Comparison of ENCODE assay signal across 8 cellular contexts in genomic region chr11:1694064-1694845, GRCh38. TPM values are rescaled to one million over a fixed set of nuclear protein-coding genes. Genes with fewer than 3 reads are reported as not detected.
DNase-seq lines count a peak whose midpoint lies in the region; ATAC-seq, FAIRE-seq and TF ChIP-seq lines count a peak whose summit lies in the region.

No MANE protein-coding gene starts in this region.

- no peaks in the 10 kb centered on the region for H3K27me3 ChIP-seq in endothelial cell of umbilical vein (ENCODE audit: control insufficient read depth in 2 of 2, insufficient read depth in 2 of 2, low read length in 2 of 2)

- intact Hi-C loops in endothelial cell of umbilical vein (cut with micrococcal nuclease) = loop anchor here (1.0 to 5.0 kb wide), 5 partner anchors 42 to 462 kb away; partner anchors contain the start of gene CTSD

- no peak overlapping the region for H3K9ac ChIP-seq in endothelial cell of umbilical vein (replicated peaks; ENCODE audit: extremely low read depth, insufficient read depth, low read length)

- H3K27ac ChIP-seq in endothelial cell of umbilical vein (ENCODE audit: insufficient read depth, low read depth, low read length) = no peak overlapping the region
- H3K27ac ChIP-seq in mesodermal cell (ENCODE audit: low read depth, low read length, severe bottlenecking) = peak overlapping the region; percentile 64

- no peak overlapping the region for H3K4me2 ChIP-seq in endothelial cell of umbilical vein (ENCODE audit: insufficient read depth, low read length)

- H2AFZ ChIP-seq in endothelial cell of umbilical vein (ENCODE audit: low read depth, low read length) = peak overlapping the region; percentile 97

- CTCF ChIA-PET in endothelial cell of umbilical vein (lab: Charles Lee) = interaction anchor here (0.6 to 5.5 kb wide), 61 partner anchors 11 to 464 kb away, joined by 3 to 623 read pairs (median 4); partner anchors contain the start of gene SYT8

- BruUV-seq in endothelial cell of umbilical vein (replicated peaks; lab: Mats Ljungman, UMichigan) = no TSS peak

- H3K36me3 ChIP-seq in endothelial cell of umbilical vein (ENCODE audit: control insufficient read depth in 2 of 2, extremely low read depth in 1 of 2, insufficient read depth in 2 of 2, low read length in 2 of 2) (no peaks in the 10 kb centered on the region), mesodermal cell (ENCODE audit: control insufficient read depth, insufficient read depth, low read length) (no peaks in the 10 kb centered on the region)

- TF ChIP-seq POLR2A in endothelial cell of umbilical vein (IDR thresholded peaks at IDR 0.05; ENCODE audit: low read depth, low read length) = no peak

- H3K9me3 ChIP-seq in endothelial cell of umbilical vein (replicated peaks; ENCODE audit: control insufficient read depth, insufficient read depth, low read length) (no peaks in the 10 kb centered on the region), mesodermal cell (ENCODE audit: control insufficient read depth, low read length) (no peaks in the 10 kb centered on the region)

- H4K20me1 ChIP-seq in endothelial cell of umbilical vein (replicated peaks; ENCODE audit: control insufficient read depth, extremely low read depth, insufficient read depth, low read length) = no peaks in the 10 kb centered on the region

- ATAC-seq in HG03521 (IDR thresholded peaks at IDR 0.05; ENCODE audit: unreplicated experiment) (peak; percentile 46), GM18517 (IDR thresholded peaks at IDR 0.05; ENCODE audit: unreplicated experiment) (no peak)

- no peaks in the 10 kb centered on the region for H3K9me1 ChIP-seq in endothelial cell of umbilical vein (replicated peaks; ENCODE audit: control insufficient read depth, extremely low read depth, insufficient read depth, low read length)

- FAIRE-seq in endothelial cell of umbilical vein (lab: Jason Lieb, UNC) = peak; percentile 85

- TF ChIP-seq CTCF in endothelial cell of umbilical vein (IDR thresholded peaks at IDR 0.05; ENCODE audit: extremely low read depth in 1 of 2, insufficient read depth in 1 of 2, low read depth in 1 of 2, low read length in 2 of 2) = peak; percentile 94 to 98

- 50 to 60% methylated on average over 37 to 42 of the region's 45 CpGs for WGBS in mesodermal cell (ENCODE audit: insufficient coverage in 2 of 2), 2 experiments

- H3K4me3 ChIP-seq in endothelial cell of umbilical vein (replicated peaks in 1 of 3; ENCODE audit: insufficient read depth in 1 of 3, low read depth in 1 of 3, low read length in 3 of 3) (no peak overlapping the region), mesodermal cell (ENCODE audit: extremely low read depth, insufficient read depth, low read length, poor library complexity, severe bottlenecking) (peak overlapping the region; percentile 27)

- H3K79me2 ChIP-seq in endothelial cell of umbilical vein (ENCODE audit: control insufficient read depth, insufficient read depth, low read length) = no peaks in the 10 kb centered on the region

- DNase-seq in GM04504 (ENCODE audit: low read depth) = peak; percentile 29
- DNase-seq in NOMO-1 (lab: John Stamatoyannopoulos, UW; ENCODE audit: unreplicated experiment in 2 of 2) = peak; percentile 85 to 89
- peak; percentile 40 for DNase-seq in activated CD8-positive, alpha-beta memory T cell treated with anti-CD3 and anti-CD28 coated beads, Interleukin-2, amount 50 U/mL, for 1 hour (ENCODE audit: extremely low read depth)
- DNase-seq in endothelial cell of umbilical vein (ENCODE audit: low read depth, low spot score) = peak; percentile 56
- DNase-seq in stimulated activated CD8-positive, alpha-beta memory T cell treated with anti-CD3 and anti-CD28 coated beads, Interleukin-12 subunit alpha, Interleukin-12 subunit beta, amount 100 ng/mL, for 1 hour (ENCODE audit: low read depth) = peak; percentile 77

- POLR2A ChIA-PET in endothelial cell of umbilical vein (lab: Charles Lee) = interaction anchor here (1.3 kb wide), 1 partner anchor 138 kb away, joined by 4 read pairs; no protein-coding TSS in a partner anchor

- dilution Hi-C loops in endothelial cell of umbilical vein (cut with MboI; ENCODE audit: extremely low pct_ligation_motif_present, low sequenced_read_pairs) = no loop called here

- H3K4me1 ChIP-seq in endothelial cell of umbilical vein (ENCODE audit: control insufficient read depth, extremely low read depth, insufficient read depth, low read length) (peaks cover 16% of the 10 kb centered on the region), mesodermal cell (ENCODE audit: control insufficient read depth, insufficient read depth, low read length, poor library complexity, severe bottlenecking) (peaks cover 26% of the 10 kb centered on the region)

TF ChIP-seq in endothelial cell of umbilical vein, 7 proteins besides CTCF, POLR2A, EP300 and RAD21:
- TF ChIP-seq MYC (IDR thresholded peaks at IDR 0.05; ENCODE audit: low read depth, low read length) = no peak

RNA-seq across cellular contexts. Expression of gene KRTAP5-6, which starts 2.7 kb away (rescaled TPM):
- not detected in 2 replicates for total RNA-seq in endothelial cell of umbilical vein
- not detected in 2 replicates for polyA plus RNA-seq in endothelial cell of umbilical vein
- polyA plus RNA-seq in endothelial cell of umbilical vein (2011; cell fraction: cytosol; rRNA removed) = not detected in 2 replicates
- polyA plus RNA-seq in endothelial cell of umbilical vein (2011; cell fraction: nucleus; rRNA removed) = not detected in 2 replicates
- not detected in 2 replicates for polyA plus RNA-seq in endothelial cell of umbilical vein (2012)
- not detected in 2 replicates for polyA minus RNA-seq in endothelial cell of umbilical vein
- polyA minus RNA-seq in endothelial cell of umbilical vein (2011; cell fraction: cytosol; rRNA and poly(A)+ RNA removed) = not detected
- polyA minus RNA-seq in endothelial cell of umbilical vein (2011; cell fraction: nucleus; rRNA and poly(A)+ RNA removed) = not detected in 2 replicates
- polyA plus RNA-seq in mesodermal cell (2013, experiment 1 of 2) = not detected
- not detected for polyA plus RNA-seq in mesodermal cell (2013, experiment 2 of 2)

RNA-seq across cellular contexts. Expression of gene IFITM10, which starts 56.1 kb away (rescaled TPM):
- 0.62 and 0.66 TPM in 2 replicates for total RNA-seq in endothelial cell of umbilical vein
- polyA plus RNA-seq in endothelial cell of umbilical vein = 0.04 and 0.08 TPM in 2 replicates
- 0.06 and 0.10 TPM in 2 replicates for polyA plus RNA-seq in endothelial cell of umbilical vein (2011; cell fraction: cytosol; rRNA removed)
- polyA plus RNA-seq in endothelial cell of umbilical vein (2011; cell fraction: nucleus; rRNA removed) = 0.28 and 0.43 TPM in 2 replicates
- polyA plus RNA-seq in endothelial cell of umbilical vein (2012) = 0.14 and 0.21 TPM in 2 replicates
- not detected in 2 replicates for polyA minus RNA-seq in endothelial cell of umbilical vein
- not detected for polyA minus RNA-seq in endothelial cell of umbilical vein (2011; cell fraction: cytosol; rRNA and poly(A)+ RNA removed)
- 0.43 and 0.82 TPM in 2 replicates for polyA minus RNA-seq in endothelial cell of umbilical vein (2011; cell fraction: nucleus; rRNA and poly(A)+ RNA removed)
- polyA plus RNA-seq in mesodermal cell (2013, experiment 1 of 2) = 0.33 TPM
- polyA plus RNA-seq in mesodermal cell (2013, experiment 2 of 2) = 0.46 TPM

Comparison
In these comparisons a context has a peak if more than half of its experiments do, and no peak if none do; other contexts are left out.
1. DNase-seq: peak in every context shown above with its lines; median percentile 87 in NOMO-1; 77 in stimulated activated CD8-positive, alpha-beta memory T cell treated with anti-CD3 and anti-CD28 coated beads, Interleukin-12 subunit alpha, Interleukin-12 subunit beta, amount 100 ng/mL, for 1 hour; 56 in endothelial cell of umbilical vein; 40 in activated CD8-positive, alpha-beta memory T cell treated with anti-CD3 and anti-CD28 coated beads, Interleukin-2, amount 50 U/mL, for 1 hour; 29 in GM04504.